ENCODE assay signal across 18 cellular contexts in genomic region chr1:168892945-168893344, GRCh38.
DNase-seq lines count a peak whose midpoint lies in the region; ATAC-seq and TF ChIP-seq lines count a peak whose summit lies in the region.
"Had no signal": no experiment of that assay in that cellular context is flagged by ENCODE, and none has a peak within 500 bp of the region (broad histone marks: within the 10 kb centered on the region; RNA-seq: fewer than 3 reads in every experiment).

No MANE protein-coding gene starts in this region.

- no peak overlapping the region for H3K9ac ChIP-seq in neural progenitor cell
- H3K9ac ChIP-seq: BLaER1 had no signal

- intact Hi-C loops in ascending aorta (cut with DNase I): loop anchor here (5.0 kb wide), 1 partner anchor 256 kb away; no protein-coding TSS in a partner anchor

- no peak overlapping the region for H3K4me2 ChIP-seq in neural progenitor cell
- H3K4me2 ChIP-seq: BLaER1 had no signal

- TF ChIP-seq CTCF in ascending aorta (IDR thresholded peaks at IDR 0.05): no peak
- no peak for TF ChIP-seq CTCF in fibroblast of pulmonary artery (IDR thresholded peaks at IDR 0.05; ENCODE audit: low read length, missing control alignments)
- no peak for TF ChIP-seq CTCF in neural progenitor cell (IDR thresholded peaks at IDR 0.05)

- no peak overlapping the region for H3K27ac Mint-ChIP-seq in neural progenitor cell
- H3K27ac Mint-ChIP-seq: activated B cell treated with CpG ODN at 0.5 μM for 24 hours; dendritic cell treated with granulocyte-macrophage colony-stimulating factor and Interleukin-4, amounts not matched to agents 40 ng/mL and 50 ng/mL, for 4 days; naive B cell; progenitor cell of endocrine pancreas; T-helper 1 cell treated with Interleukin-12 subunit alpha and Interleukin-12 subunit beta and Interleukin-4 antibody, amounts not matched to agents 30 μg/mL and 1 μg/mL, for 36 hours had no signal

- H3K27me3 ChIP-seq in ascending aorta (no peaks in the 10 kb centered on the region), neural progenitor cell (no peaks in the 10 kb centered on the region)
- H3K27me3 ChIP-seq: BLaER1 had no signal

- no peak for ATAC-seq in HG02840 (IDR thresholded peaks at IDR 0.05; ENCODE audit: low FRiP score, unreplicated experiment)
- ATAC-seq in HG02884 (IDR thresholded peaks at IDR 0.05; ENCODE audit: unreplicated experiment): no peak
- ATAC-seq: left colon had no signal

- DNase-seq in ascending aorta (ENCODE audit: low spot score in 2 of 2) (no peak), fibroblast of pulmonary artery (ENCODE audit: low read depth) (peak; percentile 14), neural progenitor cell (ENCODE audit: low spot score) (no peak)
- DNase-seq in activated naive CD4-positive, alpha-beta T cell treated with anti-CD3 and anti-CD28 coated beads, Interleukin-2, amount 50 U/mL, for 16 hours: no peak
- DNase-seq: activated B cell treated with CpG ODN at 0.5 μM for 24 hours; activated CD8-positive, alpha-beta memory T cell treated with anti-CD3 and anti-CD28 coated beads for 24 hours; naive B cell; NCI-H345; stimulated activated CD4-positive, alpha-beta T cell treated with anti-CD3 and anti-CD28 coated beads, Interleukin-1b, Interleukin-23, amount 100 ng/mL, for 48 hours; substantia nigra had no signal

- peaks cover 2% of the 10 kb centered on the region for H3K9me3 Mint-ChIP-seq in neural progenitor cell

- peaks cover 4% of the 10 kb centered on the region for H3K4me1 Mint-ChIP-seq in neural progenitor cell
- H3K4me1 Mint-ChIP-seq: activated B cell treated with CpG ODN at 0.5 μM for 24 hours, naive B cell had no signal

- WGBS in urinary bladder: 42% methylated on average over 3 of the region's 3 CpGs

- no peak overlapping the region for H3K4me3 Mint-ChIP-seq in neural progenitor cell
- H3K4me3 Mint-ChIP-seq: activated B cell treated with CpG ODN at 0.5 μM for 24 hours; dendritic cell treated with granulocyte-macrophage colony-stimulating factor and Interleukin-4, amounts not matched to agents 40 ng/mL and 50 ng/mL, for 4 days; naive B cell; T-helper 1 cell treated with Interleukin-12 subunit alpha and Interleukin-12 subunit beta and Interleukin-4 antibody, amounts not matched to agents 30 μg/mL and 1 μg/mL, for 36 hours had no signal

- H3F3A ChIP-seq in neural progenitor cell (ENCODE audit: low read depth): no peaks in the 10 kb centered on the region

- H3K36me3 Mint-ChIP-seq in neural progenitor cell: no peaks in the 10 kb centered on the region
- H3K36me3 Mint-ChIP-seq: naive B cell had no signal

- H3K36me3 ChIP-seq in ascending aorta (no peaks in the 10 kb centered on the region), neural progenitor cell (no peaks in the 10 kb centered on the region), urinary bladder (ENCODE audit: insufficient read depth) (no peaks in the 10 kb centered on the region)
- H3K36me3 ChIP-seq: BLaER1 had no signal

- H3K4me3 ChIP-seq in ascending aorta: no peak overlapping the region
- H3K4me3 ChIP-seq in fibroblast of pulmonary artery (replicated peaks; ENCODE audit: low read depth, low read length): no peak overlapping the region
- no peak overlapping the region for H3K4me3 ChIP-seq in neural progenitor cell
- no peak overlapping the region for H3K4me3 ChIP-seq in urinary bladder (ENCODE audit: low read depth, low read length)
- H3K4me3 ChIP-seq: BLaER1 had no signal

- no peaks in the 10 kb centered on the region for H3K79me2 ChIP-seq in neural progenitor cell (ENCODE audit: low read depth)

- H3K27ac ChIP-seq in ascending aorta (peak overlapping the region; percentile 49 to 57), neural progenitor cell (no peak overlapping the region), urinary bladder (ENCODE audit: low read depth) (peak overlapping the region; percentile 67)
- H3K27ac ChIP-seq: BLaER1 had no signal

- no peaks in the 10 kb centered on the region for H4K20me1 ChIP-seq in neural progenitor cell (ENCODE audit: low read depth)
- H4K20me1 ChIP-seq: BLaER1 had no signal

- H3K9me3 ChIP-seq in ascending aorta (no peaks in the 10 kb centered on the region), neural progenitor cell (ENCODE audit: low read depth) (no peaks in the 10 kb centered on the region)
- H3K9me3 ChIP-seq: BLaER1 had no signal

- H3K27me3 Mint-ChIP-seq in neural progenitor cell (ENCODE audit: insufficient read depth, low read depth): peaks cover 4% of the 10 kb centered on the region

- peak overlapping the region; percentile 14 for H2AFZ ChIP-seq in neural progenitor cell (replicated peaks)

- H3K4me1 ChIP-seq in ascending aorta (no peaks in the 10 kb centered on the region), neural progenitor cell (no peaks in the 10 kb centered on the region), urinary bladder (ENCODE audit: insufficient read depth) (no peaks in the 10 kb centered on the region)
- H3K4me1 ChIP-seq: BLaER1 had no signal
